In genomic region chr2:238087211-238087610, GRCh38 we compare ENCODE assay signal across 26 cellular contexts. TPM values are rescaled to one million over a fixed set of nuclear protein-coding genes. Genes with fewer than 3 reads are reported as not detected.
DNase-seq lines count a peak whose midpoint lies in the region; ATAC-seq, FAIRE-seq and TF ChIP-seq lines count a peak whose summit lies in the region.
"Had no signal": no experiment of that assay in that cellular context is flagged by ENCODE, and none has a peak within 500 bp of the region (broad histone marks: within the 10 kb centered on the region; RNA-seq: fewer than 3 reads in every experiment).

No MANE protein-coding gene starts in this region.

- no peak overlapping the region for H3K4me3 Mint-ChIP-seq in activated CD8-positive, alpha-beta T cell treated with anti-CD3 and anti-CD28 coated beads, Interleukin-2, amount 10 ng/mL, durations not matched to agents 7 days and 5 days
- no peak overlapping the region for H3K4me3 Mint-ChIP-seq in activated CD8-positive, alpha-beta T cell treated with anti-CD3 and anti-CD28 coated beads for 36 hours
- H3K4me3 Mint-ChIP-seq: stimulated activated memory B cell treated with anti-CD40 and anti-IgM and Interleukin-4, amounts not matched to agents 10 μg/mL and 1 μg/mL and 100 μg/mL, for 72 hours; T-cell had no signal

- H3K36me3 Mint-ChIP-seq in activated CD8-positive, alpha-beta T cell treated with anti-CD3 and anti-CD28 coated beads, Interleukin-2, amount 10 ng/mL, durations not matched to agents 7 days and 5 days (ENCODE audit: low read depth) = peaks cover 46% of the 10 kb centered on the region
- H3K36me3 Mint-ChIP-seq in activated CD8-positive, alpha-beta T cell treated with anti-CD3 and anti-CD28 coated beads for 36 hours (ENCODE audit: low read depth) = peaks cover 54% of the 10 kb centered on the region

- H3K27ac Mint-ChIP-seq in activated CD8-positive, alpha-beta T cell treated with anti-CD3 and anti-CD28 coated beads, Interleukin-2, amount 10 ng/mL, durations not matched to agents 7 days and 5 days = peak overlapping the region; percentile 58
- H3K27ac Mint-ChIP-seq in activated CD8-positive, alpha-beta T cell treated with anti-CD3 and anti-CD28 coated beads for 36 hours = no peak overlapping the region
- H3K27ac Mint-ChIP-seq: stimulated activated memory B cell treated with anti-CD40 and anti-IgM and Interleukin-4, amounts not matched to agents 10 μg/mL and 1 μg/mL and 100 μg/mL, for 72 hours; T-cell had no signal

- CTCF ChIA-PET in activated CD8-positive, alpha-beta T cell treated with anti-CD3 and anti-CD28 coated beads, Interleukin-2, amount 10 ng/mL, durations not matched to agents 7 days and 5 days (lab: Charles Lee) = interaction anchor here (0.7 to 1.4 kb wide), 3 partner anchors 15 to 118 kb away, joined by 4 to 6 read pairs (median 5); no protein-coding TSS in a partner anchor
- CTCF ChIA-PET in activated CD8-positive, alpha-beta T cell treated with anti-CD3 and anti-CD28 coated beads for 36 hours (lab: Charles Lee) = interaction anchor here (1.5 to 1.6 kb wide), 3 partner anchors 52 to 176 kb away, joined by 3 to 4 read pairs (median 3); no protein-coding TSS in a partner anchor
- CTCF ChIA-PET in GM12878 (lab: Yijun Ruan, JAX) = interaction anchor here (1.1 to 2.5 kb wide), 3 partner anchors 12 to 118 kb away, joined by 4 to 7 read pairs (median 6); no protein-coding TSS in a partner anchor

- TF ChIP-seq RAD21 in GM12878 (IDR thresholded peaks at IDR 0.05; ENCODE audit: insufficient read depth, low read depth, low read length) = no peak

- H3K27me3 Mint-ChIP-seq in activated CD8-positive, alpha-beta T cell treated with anti-CD3 and anti-CD28 coated beads, Interleukin-2, amount 10 ng/mL, durations not matched to agents 7 days and 5 days (ENCODE audit: low read depth) = no peaks in the 10 kb centered on the region
- no peaks in the 10 kb centered on the region for H3K27me3 Mint-ChIP-seq in activated CD8-positive, alpha-beta T cell treated with anti-CD3 and anti-CD28 coated beads for 36 hours
- H3K27me3 Mint-ChIP-seq: stimulated activated memory B cell treated with anti-CD40 and anti-IgM and Interleukin-4, amounts not matched to agents 10 μg/mL and 1 μg/mL and 100 μg/mL, for 72 hours; T-cell had no signal

- H3K9me3 ChIP-seq in GM12878 (replicated peaks; ENCODE audit: control insufficient read depth, insufficient read depth, low read length) = no peaks in the 10 kb centered on the region
- no peaks in the 10 kb centered on the region for H3K9me3 ChIP-seq in upper lobe of right lung
- H3K9me3 ChIP-seq: prostate gland, uterus had no signal

- no peak for DNase-seq in activated CD8-positive, alpha-beta T cell treated with anti-CD3 and anti-CD28 coated beads, Interleukin-2, amount 10 ng/mL, durations not matched to agents 7 days and 5 days
- no peak for DNase-seq in activated CD8-positive, alpha-beta T cell treated with anti-CD3 and anti-CD28 coated beads for 36 hours
- DNase-seq in NOMO-1 treated with DMSO at 0.1 percent for 48 hours (lab: John Stamatoyannopoulos, UW; ENCODE audit: unreplicated experiment) = peak; percentile 53
- DNase-seq in GM12878 (ENCODE audit: low read depth, low spot score) = no peak
- no peak for DNase-seq in upper lobe of right lung
- no peak for DNase-seq in posterior vena cava (ENCODE audit: low spot score)
- no peak for DNase-seq in stimulated activated CD4-positive, alpha-beta T cell treated with anti-CD3 and anti-CD28 coated beads, Interleukin-12 subunit alpha, Interleukin-12 subunit beta, amount 100 ng/mL, for 4 hours
- no peak for DNase-seq in iPS-NIHi11 (ENCODE audit: low spot score)
- DNase-seq: activated CD4-positive, alpha-beta T cell treated with anti-CD3 and anti-CD28 coated beads, Interleukin-2, amount 50 U/mL, for 1 hour; C1 segment of cervical spinal cord; cerebellar nuclear complex; glutamatergic neuron; H7; kidney glomerular epithelial cell; NCI-H1048; NCI-H1930; NCI-H2227 treated with DMSO at 0.1 percent for 48 hours; stimulated activated CD4-positive, alpha-beta T cell treated with anti-CD3 and anti-CD28 coated beads, Interleukin-2, amount 100 ng/mL, for 24 hours; T-cell; uterus had no signal

- intact Hi-C loops in activated CD8-positive, alpha-beta T cell treated with anti-CD3 and anti-CD28 coated beads for 36 hours (cut with micrococcal nuclease) = no loop called here
- intact Hi-C loops in GM12878 (cut with micrococcal nuclease; ENCODE audit: unreplicated experiment) = no loop called here
- intact Hi-C loops in upper lobe of right lung (cut with DNase I) = no loop called here
- intact Hi-C loops in posterior vena cava (cut with DNase I) = no loop called here

- no peak overlapping the region for H3K9ac ChIP-seq in GM12878 (ENCODE audit: control insufficient read depth, insufficient read depth, low read length)

- POLR2A ChIA-PET in activated CD8-positive, alpha-beta T cell treated with anti-CD3 and anti-CD28 coated beads, Interleukin-2, amount 10 ng/mL, durations not matched to agents 7 days and 5 days (lab: Charles Lee) = no interaction called here
- POLR2A ChIA-PET in activated CD8-positive, alpha-beta T cell treated with anti-CD3 and anti-CD28 coated beads for 36 hours (lab: Charles Lee) = interaction anchor here (1.0 to 1.5 kb wide), 3 partner anchors 14 to 39 kb away, joined by 3 to 5 read pairs (median 4); partner anchors contain the start of gene SCLY
- POLR2A ChIA-PET in GM12878 (lab: Charles Lee) = interaction anchor here (0.7 kb wide), 1 partner anchor 12 kb away, joined by 5 read pairs; no protein-coding TSS in a partner anchor

- no peak overlapping the region for H2AFZ ChIP-seq in GM12878 (ENCODE audit: control insufficient read depth, low read depth, low read length)

- H3K27ac ChIP-seq in GM12878 (ENCODE audit: control insufficient read depth, insufficient read depth) = no peak overlapping the region
- H3K27ac ChIP-seq in upper lobe of right lung = no peak overlapping the region
- H3K27ac ChIP-seq: prostate gland, uterus had no signal

- no peak overlapping the region for H3K4me2 ChIP-seq in GM12878 (ENCODE audit: control insufficient read depth, insufficient read depth)

- H3K79me2 ChIP-seq in GM12878 (ENCODE audit: control insufficient read depth, insufficient read depth, low read length) = no peaks in the 10 kb centered on the region

- BruUV-seq in GM12878 (replicated peaks; lab: Mats Ljungman, UMichigan) = no TSS peak

- RAD21 ChIA-PET in GM12878 (lab: Charles Lee; ENCODE audit: unreplicated experiment) = interaction anchor here (0.6 to 1.4 kb wide), 4 partner anchors 11 to 115 kb away, joined by 3 to 7 read pairs (median 4); no protein-coding TSS in a partner anchor

- H3K9me3 Mint-ChIP-seq in activated CD8-positive, alpha-beta T cell treated with anti-CD3 and anti-CD28 coated beads, Interleukin-2, amount 10 ng/mL, durations not matched to agents 7 days and 5 days (ENCODE audit: insufficient read depth) = no peaks in the 10 kb centered on the region
- H3K9me3 Mint-ChIP-seq in activated CD8-positive, alpha-beta T cell treated with anti-CD3 and anti-CD28 coated beads for 36 hours = no peaks in the 10 kb centered on the region
- H3K9me3 Mint-ChIP-seq: stimulated activated memory B cell treated with anti-CD40 and anti-IgM and Interleukin-4, amounts not matched to agents 10 μg/mL and 1 μg/mL and 100 μg/mL, for 72 hours; T-cell had no signal

- TF ChIP-seq EP300 in GM12878 (IDR thresholded peaks at IDR 0.05; ENCODE audit: borderline replicate concordance in 1 of 2, control insufficient read depth in 1 of 2, low read depth in 2 of 2, low read length in 2 of 2) = no peak

- TF ChIP-seq CTCF in activated CD8-positive, alpha-beta T cell treated with anti-CD3 and anti-CD28 coated beads for 36 hours (IDR thresholded peaks at IDR 0.05) = no peak
- TF ChIP-seq CTCF in GM12878 (IDR thresholded peaks at IDR 0.05 in 2 of 3, conservative IDR thresholded peaks at IDR 0.05 in 1 of 3; ENCODE audit: control insufficient read depth in 2 of 3, extremely low read depth in 1 of 3, insufficient read depth in 1 of 3, low read depth in 3 of 3, low read length in 3 of 3) (no peak), upper lobe of right lung (IDR thresholded peaks at IDR 0.05) (no peak)

- H3K36me3 ChIP-seq in GM12878 (ENCODE audit: control insufficient read depth in 2 of 2, insufficient read depth in 2 of 2, low read length in 1 of 2) (peaks cover 10 to 15% of the 10 kb centered on the region in 2 experiments), upper lobe of right lung (peaks cover 18% of the 10 kb centered on the region)
- H3K36me3 ChIP-seq: prostate gland, uterus had no signal

- H3K4me1 ChIP-seq in GM12878 (ENCODE audit: control insufficient read depth, insufficient read depth, low read length) (no peaks in the 10 kb centered on the region), upper lobe of right lung (no peaks in the 10 kb centered on the region)
- H3K4me1 ChIP-seq: prostate gland, uterus had no signal

- no peak for ATAC-seq in activated CD8-positive, alpha-beta T cell treated with anti-CD3 and anti-CD28 coated beads, Interleukin-2, amount 10 ng/mL, durations not matched to agents 7 days and 5 days
- no peak for ATAC-seq in activated CD8-positive, alpha-beta T cell treated with anti-CD3 and anti-CD28 coated beads for 36 hours
- peak; percentile 50 for ATAC-seq in GM12878
- peak; percentile 54 for ATAC-seq in upper lobe of right lung
- ATAC-seq: stimulated activated memory B cell treated with anti-CD40 and anti-IgM and Interleukin-4, amounts not matched to agents 10 μg/mL and 1 μg/mL and 100 μg/mL, for 72 hours; T-cell had no signal

- TF ChIP-seq POLR2A in GM12878 (IDR thresholded peaks at IDR 0.05; ENCODE audit: low read depth, low read length) = no peak

- peaks cover 15% of the 10 kb centered on the region for H3K4me1 Mint-ChIP-seq in activated CD8-positive, alpha-beta T cell treated with anti-CD3 and anti-CD28 coated beads, Interleukin-2, amount 10 ng/mL, durations not matched to agents 7 days and 5 days (ENCODE audit: low read depth)
- no peaks in the 10 kb centered on the region for H3K4me1 Mint-ChIP-seq in activated CD8-positive, alpha-beta T cell treated with anti-CD3 and anti-CD28 coated beads for 36 hours (ENCODE audit: low read depth)

- in situ Hi-C loops in GM12878 (cut with MboI) = no loop called here

- SMC1A ChIA-PET in GM12878 (lab: Charles Lee; ENCODE audit: uncharacterized antibody, unreplicated experiment) = interaction anchor here (1.0 to 2.2 kb wide), 6 partner anchors 12 to 119 kb away, joined by 4 to 8 read pairs (median 4); partner anchors contain the start of gene ESPNL

- FAIRE-seq in GM12878 (lab: Jason Lieb, UNC) = peak; percentile 79

- no peak overlapping the region for H3K4me3 ChIP-seq in GM12878
- H3K4me3 ChIP-seq in upper lobe of right lung = no peak overlapping the region
- H3K4me3 ChIP-seq: prostate gland, uterus had no signal

- 70% methylated on average over 2 of the region's 2 CpGs for WGBS in GM12878 (ENCODE audit: insufficient coverage, insufficient replicate concordance, low lambda C conversion rate, missing lambda C conversion rate)

- H3K27me3 ChIP-seq in GM12878 (replicated peaks in 1 of 2; ENCODE audit: control insufficient read depth in 2 of 2, insufficient read depth in 2 of 2, low read length in 1 of 2) (no peaks in the 10 kb centered on the region), upper lobe of right lung (no peaks in the 10 kb centered on the region)
- H3K27me3 ChIP-seq: uterus had no signal

- H4K20me1 ChIP-seq in GM12878 (ENCODE audit: control insufficient read depth, insufficient read depth) = no peaks in the 10 kb centered on the region

RNA-seq across cellular contexts. Expression of gene ESPNL, which starts 12.9 kb away (rescaled TPM):
- under 1 TPM; 0.10 to 0.13 TPM for total RNA-seq in activated CD8-positive, alpha-beta T cell treated with anti-CD3 and anti-CD28 coated beads, Interleukin-2, amount 10 ng/mL, durations not matched to agents 7 days and 5 days
- total RNA-seq in activated CD8-positive, alpha-beta T cell treated with anti-CD3 and anti-CD28 coated beads for 36 hours = under 1 TPM; 0.11 to 0.27 TPM
- total RNA-seq in GM12878 (2013; cell fraction: nucleolus; rRNA removed) = 3.3 and 4.0 TPM in 2 replicates
- total RNA-seq in GM12878 (2014; rRNA removed) (0.49 and 0.56 TPM in 2 replicates), GM12878 (2014; rRNA removed; fragmentation: Illumina TruSeq; extraction: Trizol) (0.14 and 0.18 TPM in 2 replicates), GM12878 (2021) (0.32 and 0.41 TPM in 2 replicates), upper lobe of right lung (0.35 TPM), posterior vena cava (1 to 10 TPM in 1 of 2 donors, under 1 TPM in 1; 0.24 to 3.0 TPM)
- 0.07 TPM for polyA plus RNA-seq in GM12878 (2011; ENCODE audit: low read depth)
- polyA plus RNA-seq in GM12878 (2011; rRNA removed) (0.56 and 0.94 TPM in 2 replicates), GM12878 (2014; fragmentation: Illumina TruSeq; extraction: Trizol) (0.12 TPM in 1 of 2 replicates, not detected in the other), GM12878 (2014; fragmentation: Nextera tagmentation; extraction: Ambion mirVana) (not detected), GM12878 (2014; rRNA removed) (0.36 and 0.39 TPM in 2 replicates), GM12878 (2016; fragmentation: Nextera tagmentation; extraction: Ambion mirVana) (under 1 TPM in 1 of 2 experiments, not detected in 1; 0.05 TPM)
- 1.6 and 2.2 TPM in 2 replicates for polyA plus RNA-seq in GM12878 (2011; cell fraction: cytosol; rRNA removed)
- 6.6 and 6.9 TPM in 2 replicates for polyA plus RNA-seq in GM12878 (2011; cell fraction: nucleus; rRNA removed)
- 0.38 and 0.48 TPM in 2 replicates for polyA plus RNA-seq in GM12878 (2012)
- 0.15 and 0.62 TPM in 2 replicates for polyA minus RNA-seq in GM12878 (2011; rRNA and poly(A)+ RNA removed)
- polyA minus RNA-seq in GM12878 (2011; cell fraction: cytosol; rRNA and poly(A)+ RNA removed) = 0.94 TPM in 1 of 2 replicates, not detected in the other
- polyA minus RNA-seq in GM12878 (2011; cell fraction: nucleus; rRNA and poly(A)+ RNA removed) = 0.60 and 0.77 TPM in 2 replicates
- total RNA-seq: lung microvascular endothelial cell had no signal

RNA-seq across cellular contexts. Expression of gene SCLY, which starts 26.4 kb away (rescaled TPM):
- 10 to 100 TPM; 34.1 to 40.4 TPM for total RNA-seq in activated CD8-positive, alpha-beta T cell treated with anti-CD3 and anti-CD28 coated beads, Interleukin-2, amount 10 ng/mL, durations not matched to agents 7 days and 5 days
- 10 to 100 TPM; 77.9 to 93.2 TPM for total RNA-seq in activated CD8-positive, alpha-beta T cell treated with anti-CD3 and anti-CD28 coated beads for 36 hours
- total RNA-seq in GM12878 (2013; cell fraction: nucleolus; rRNA removed) = 121 and 125 TPM in 2 replicates
- total RNA-seq in GM12878 (2014; rRNA removed) (35.4 and 37.9 TPM in 2 replicates), GM12878 (2014; rRNA removed; fragmentation: Illumina TruSeq; extraction: Trizol) (22.6 and 24.4 TPM in 2 replicates), GM12878 (2021) (31.9 and 34.3 TPM in 2 replicates), upper lobe of right lung (13.0 TPM), posterior vena cava (10 to 100 TPM in 1 of 2 donors, 1 to 10 TPM in 1; 8.6 to 11.5 TPM)
- polyA plus RNA-seq in GM12878 (2011; ENCODE audit: low read depth) = 10.1 TPM
- polyA plus RNA-seq in GM12878 (2011; rRNA removed) (31.9 and 42.2 TPM in 2 replicates), GM12878 (2014; fragmentation: Illumina TruSeq; extraction: Trizol) (22.2 and 22.3 TPM in 2 replicates), GM12878 (2014; fragmentation: Nextera tagmentation; extraction: Ambion mirVana) (1 to 10 TPM; 3.3 to 3.6 TPM), GM12878 (2014; rRNA removed) (30.3 and 35.2 TPM in 2 replicates), GM12878 (2016; fragmentation: Nextera tagmentation; extraction: Ambion mirVana) (10 to 100 TPM; 46.4 to 49.1 TPM)
- 38.5 and 49.2 TPM in 2 replicates for polyA plus RNA-seq in GM12878 (2011; cell fraction: cytosol; rRNA removed)
- polyA plus RNA-seq in GM12878 (2011; cell fraction: nucleus; rRNA removed) = 71.2 and 92.5 TPM in 2 replicates
- 11.0 and 12.3 TPM in 2 replicates for polyA plus RNA-seq in GM12878 (2012)
- 46.1 and 55.5 TPM in 2 replicates for polyA minus RNA-seq in GM12878 (2011; rRNA and poly(A)+ RNA removed)
- polyA minus RNA-seq in GM12878 (2011; cell fraction: cytosol; rRNA and poly(A)+ RNA removed) = 10.7 and 21.7 TPM in 2 replicates
- 37.5 and 75.9 TPM in 2 replicates for polyA minus RNA-seq in GM12878 (2011; cell fraction: nucleus; rRNA and poly(A)+ RNA removed)

RNA-seq across cellular contexts. Expression of gene KLHL30, which starts 51.3 kb away (rescaled TPM):
- not detected for total RNA-seq in activated CD8-positive, alpha-beta T cell treated with anti-CD3 and anti-CD28 coated beads, Interleukin-2, amount 10 ng/mL, durations not matched to agents 7 days and 5 days
- total RNA-seq in activated CD8-positive, alpha-beta T cell treated with anti-CD3 and anti-CD28 coated beads for 36 hours = not detected
- total RNA-seq in GM12878 (2013; cell fraction: nucleolus; rRNA removed) = 0.12 and 0.13 TPM in 2 replicates
- total RNA-seq in GM12878 (2014; rRNA removed) (0.05 TPM in 1 of 2 replicates, not detected in the other), GM12878 (2014; rRNA removed; fragmentation: Illumina TruSeq; extraction: Trizol) (not detected in 2 replicates), GM12878 (2021) (0.05 TPM in 1 of 2 replicates, not detected in the other), upper lobe of right lung (0.90 TPM), posterior vena cava (10 to 100 TPM in 1 of 2 donors, 1 to 10 TPM in 1; 9.6 to 10.7 TPM)
- polyA plus RNA-seq in GM12878 (2011; ENCODE audit: low read depth) = not detected
- polyA plus RNA-seq in GM12878 (2011; rRNA removed) (not detected in 2 replicates), GM12878 (2014; fragmentation: Illumina TruSeq; extraction: Trizol) (not detected in 2 replicates), GM12878 (2014; fragmentation: Nextera tagmentation; extraction: Ambion mirVana) (not detected), GM12878 (2014; rRNA removed) (not detected in 2 replicates), GM12878 (2016; fragmentation: Nextera tagmentation; extraction: Ambion mirVana) (under 1 TPM in 1 of 2 experiments, not detected in 1; 0.03 TPM)
- polyA plus RNA-seq in GM12878 (2011; cell fraction: cytosol; rRNA removed) = not detected in 2 replicates
- 0.09 TPM in 1 of 2 replicates, not detected in the other for polyA plus RNA-seq in GM12878 (2011; cell fraction: nucleus; rRNA removed)
- 0.03 TPM in 1 of 2 replicates, not detected in the other for polyA plus RNA-seq in GM12878 (2012)
- polyA minus RNA-seq in GM12878 (2011; rRNA and poly(A)+ RNA removed) = not detected in 2 replicates
- not detected in 2 replicates for polyA minus RNA-seq in GM12878 (2011; cell fraction: cytosol; rRNA and poly(A)+ RNA removed)
- polyA minus RNA-seq in GM12878 (2011; cell fraction: nucleus; rRNA and poly(A)+ RNA removed) = not detected in 2 replicates
- total RNA-seq: A673, HT1080, lung microvascular endothelial cell, T-cell, temporal lobe had no signal

Comparison
In these comparisons a context has a peak if more than half of its experiments do, and no peak if none do; other contexts are left out.
1. ATAC-seq: peak in GM12878 (single experiment) and upper lobe of right lung (single experiment); none in activated CD8-positive, alpha-beta T cell treated with anti-CD3 and anti-CD28 coated beads, Interleukin-2, amount 10 ng/mL, durations not matched to agents 7 days and 5 days (single experiment) and activated CD8-positive, alpha-beta T cell treated with anti-CD3 and anti-CD28 coated beads for 36 hours (single experiment).